Comparison of ENCODE assay signal across 13 cellular contexts in the genomic region with DNA sequence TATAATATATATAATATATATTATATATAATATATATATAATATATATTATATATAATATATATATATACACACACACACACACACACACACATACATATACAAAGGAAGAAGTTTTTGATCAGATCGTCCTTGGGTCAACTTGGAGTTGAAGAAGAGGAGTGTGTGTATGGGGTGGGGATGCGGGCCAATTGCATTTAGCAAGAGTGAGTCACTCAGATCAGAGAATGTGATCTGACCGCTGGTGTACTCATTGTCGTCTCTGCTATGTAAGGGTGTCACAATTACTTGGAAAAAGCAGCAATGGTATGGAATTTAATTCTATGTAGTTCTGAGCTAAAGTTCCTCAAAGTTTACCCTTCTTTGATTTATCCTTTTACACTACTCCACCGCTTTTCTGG. TPM values are rescaled to one million over a fixed set of nuclear protein-coding genes. Genes with fewer than 3 reads are reported as not detected.
DNase-seq lines count a peak whose midpoint lies in the region; ATAC-seq and TF ChIP-seq lines count a peak whose summit lies in the region.
"Had no signal": no experiment of that assay in that cellular context is flagged by ENCODE, and none has a peak within 500 bp of the region (broad histone marks: within the 10 kb centered on the region; RNA-seq: fewer than 3 reads in every experiment).

No MANE protein-coding gene starts in this region.

- H3K27me3 Mint-ChIP-seq in immature natural killer cell (ENCODE audit: low read depth in 3 of 3), result no peaks in the 10 kb centered on the region
- H3K27me3 Mint-ChIP-seq: central memory CD8-positive, alpha-beta T cell had no signal

- H3K9me3 Mint-ChIP-seq in immature natural killer cell, result peaks cover 5 to 24% (median 10%) of the 10 kb centered on the region in 6 donors
- H3K9me3 Mint-ChIP-seq: activated CD4-positive, alpha-beta T cell treated with anti-CD3 and anti-CD28 coated beads, Interleukin-2, amount 10 ng/mL, durations not matched to agents 24 days and 14 days; stimulated activated naive CD8-positive, alpha-beta T cell treated with anti-CD3 and anti-CD28 coated beads, Interleukin-15, amount 100 ng/mL, for 72 hours had no signal

- peak overlapping the region; percentile 54 for H3K4me2 ChIP-seq in skeletal muscle satellite cell (ENCODE audit: low read length)

- H3K4me1 Mint-ChIP-seq in immature natural killer cell, result no peaks in the 10 kb centered on the region
- H3K4me1 Mint-ChIP-seq: central memory CD8-positive, alpha-beta T cell; stimulated activated naive CD8-positive, alpha-beta T cell treated with anti-CD3 and anti-CD28 coated beads, Interleukin-15, amount 100 ng/mL, for 72 hours had no signal

- H3K4me1 ChIP-seq in SJSA1 (replicated peaks) (peaks cover 50% of the 10 kb centered on the region), skeletal muscle satellite cell (ENCODE audit: control insufficient read depth, insufficient read depth, low read length) (peaks cover 51% of the 10 kb centered on the region)

- H3K27ac Mint-ChIP-seq in immature natural killer cell, result no peak overlapping the region
- H3K27ac Mint-ChIP-seq: activated CD4-positive, alpha-beta T cell treated with anti-CD3 and anti-CD28 coated beads, Interleukin-2, amount 10 ng/mL, durations not matched to agents 24 days and 14 days; stimulated activated naive CD8-positive, alpha-beta T cell treated with anti-CD3 and anti-CD28 coated beads, Interleukin-15, amount 100 ng/mL, for 72 hours had no signal

- ATAC-seq in GM18505 (IDR thresholded peaks at IDR 0.05; ENCODE audit: unreplicated experiment), result no peak
- ATAC-seq: esophagus mucosa; stimulated activated naive CD8-positive, alpha-beta T cell treated with anti-CD3 and anti-CD28 coated beads, Interleukin-15, amount 100 ng/mL, for 72 hours had no signal

- H3K4me3 Mint-ChIP-seq in immature natural killer cell, result no peak overlapping the region
- H3K4me3 Mint-ChIP-seq: activated CD4-positive, alpha-beta T cell treated with anti-CD3 and anti-CD28 coated beads, Interleukin-2, amount 10 ng/mL, durations not matched to agents 24 days and 14 days; central memory CD8-positive, alpha-beta T cell; stimulated activated naive CD8-positive, alpha-beta T cell treated with anti-CD3 and anti-CD28 coated beads, Interleukin-15, amount 100 ng/mL, for 72 hours had no signal

- no peak for TF ChIP-seq POLR2A in GM18505 (IDR thresholded peaks at IDR 0.05; ENCODE audit: borderline replicate concordance, extremely low read depth, insufficient read depth, insufficient read length)

- H3K27ac ChIP-seq in SJSA1, result peak overlapping the region; percentile 71

- no peak overlapping the region for H3K4me3 ChIP-seq in SJSA1
- no peak overlapping the region for H3K4me3 ChIP-seq in skeletal muscle satellite cell (ENCODE audit: low read length)

- H3K9me3 ChIP-seq in SJSA1 (replicated peaks), result no peaks in the 10 kb centered on the region
- no peaks in the 10 kb centered on the region for H3K9me3 ChIP-seq in skeletal muscle satellite cell (replicated peaks; ENCODE audit: low read length)

- H3K36me3 Mint-ChIP-seq in immature natural killer cell, result no peaks in the 10 kb centered on the region

- DNase-seq in H4 (ENCODE audit: low spot score), result peak; percentile 48
- peak; percentile 60 to 71 for DNase-seq in SJSA1 (ENCODE audit: low read depth in 1 of 2, low spot score in 2 of 2)
- DNase-seq in fibroblast of peridontal ligament (ENCODE audit: extremely low read depth), result peak; percentile 92
- no peak for DNase-seq in immature natural killer cell
- no peak for DNase-seq in NCI-H748 (lab: John Stamatoyannopoulos, UW; ENCODE audit: unreplicated experiment)
- DNase-seq: activated CD4-positive, alpha-beta T cell treated with anti-CD3 and anti-CD28 coated beads, Interleukin-2, amount 10 ng/mL, durations not matched to agents 24 days and 14 days; activated effector memory CD4-positive, alpha-beta T cell treated with anti-CD3 and anti-CD28 coated beads, Interleukin-2, amount 50 U/mL, for 16 hours; retina; stimulated activated naive CD8-positive, alpha-beta T cell treated with anti-CD3 and anti-CD28 coated beads, Interleukin-15, amount 100 ng/mL, for 72 hours had no signal

- H3K36me3 ChIP-seq in SJSA1 (peaks cover 4% of the 10 kb centered on the region; the same call in 1 of the 2 replicates), skeletal muscle satellite cell (ENCODE audit: insufficient read depth, low read length) (no peaks in the 10 kb centered on the region)

- H3K9ac ChIP-seq in skeletal muscle satellite cell (ENCODE audit: low read depth, low read length), result peak overlapping the region; percentile 50

- H3K27me3 ChIP-seq in SJSA1 (replicated peaks) (no peaks in the 10 kb centered on the region), skeletal muscle satellite cell (ENCODE audit: control insufficient read depth, insufficient read depth, low read length) (no peaks in the 10 kb centered on the region)

RNA-seq across cellular contexts. Expression of a gene that starts 4.6 kb away (rescaled TPM):
- total RNA-seq in H4 (2014; rRNA removed; shearing (Covaris generic)), result 2.9 and 3.1 TPM in 2 replicates
- 11.3 and 17.1 TPM in 2 replicates for total RNA-seq in SJSA1 (2014; rRNA removed; shearing (Covaris generic))
- 59.0 and 59.3 TPM in 2 replicates for total RNA-seq in skeletal muscle satellite cell (2012; rRNA removed)
- not detected for polyA plus RNA-seq in immature natural killer cell
- total RNA-seq: activated CD4-positive, alpha-beta T cell treated with anti-CD3 and anti-CD28 coated beads, Interleukin-2, amount 10 ng/mL, durations not matched to agents 24 days and 14 days had no signal

Comparison
In these comparisons a context has a peak if more than half of its experiments do, and no peak if none do; other contexts are left out.
1. DNase-seq: peak in H4 (single experiment), SJSA1 (2 of 2) and fibroblast of peridontal ligament (single experiment); none in immature natural killer cell (0 of 3) and NCI-H748 (single experiment).